ENCODE assay signal across 1 cellular context in the genomic region with DNA sequence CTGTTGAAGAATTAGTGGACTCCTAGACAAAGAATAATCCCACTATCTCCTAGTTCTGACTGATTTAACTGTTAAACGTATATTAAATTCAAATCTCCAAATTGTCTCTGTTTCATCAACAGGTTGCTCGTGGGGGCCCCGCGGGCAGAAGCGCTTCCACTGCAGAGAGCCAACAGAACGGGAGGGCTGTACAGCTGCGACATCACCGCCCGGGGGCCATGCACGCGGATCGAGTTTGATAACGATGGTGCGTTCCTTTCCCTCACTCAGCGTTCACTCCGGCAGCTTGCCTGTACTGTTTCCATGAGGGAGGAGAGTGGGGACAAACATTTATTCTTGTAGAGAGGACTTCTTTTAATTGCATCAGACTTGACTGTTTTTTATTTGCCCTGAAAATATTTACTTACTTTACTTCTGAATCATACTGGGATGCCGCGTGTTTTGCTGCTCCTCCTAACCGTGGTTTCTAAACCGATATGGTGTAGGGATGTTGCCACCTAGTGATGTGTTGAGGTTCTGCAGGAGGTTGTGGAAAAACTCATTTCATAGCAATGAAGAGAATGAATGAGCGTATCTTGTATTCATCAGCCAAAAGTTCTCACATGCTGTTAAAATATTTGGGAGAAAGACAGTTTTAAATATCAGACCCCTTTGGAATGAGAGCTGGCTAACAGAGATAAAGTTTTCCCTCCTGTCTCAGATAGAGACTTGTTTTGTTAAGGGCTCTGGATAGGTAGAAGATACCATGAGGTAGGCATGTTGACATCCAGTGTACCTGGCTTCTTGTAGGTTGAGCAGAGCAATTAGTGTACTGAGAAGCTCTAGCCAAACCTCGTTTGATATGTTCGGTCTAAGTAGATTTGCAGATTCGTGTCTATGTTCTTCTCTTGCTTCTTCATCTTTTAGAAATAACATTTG.
TF ChIP-seq lines count a peak whose summit lies in the region.

No MANE protein-coding gene starts in this region.

TF ChIP-seq in HepG2, 621 proteins besides CTCF, POLR2A, EP300 and RAD21 (continued from another document and continues in another):
- TF ChIP-seq, protein P1, sequence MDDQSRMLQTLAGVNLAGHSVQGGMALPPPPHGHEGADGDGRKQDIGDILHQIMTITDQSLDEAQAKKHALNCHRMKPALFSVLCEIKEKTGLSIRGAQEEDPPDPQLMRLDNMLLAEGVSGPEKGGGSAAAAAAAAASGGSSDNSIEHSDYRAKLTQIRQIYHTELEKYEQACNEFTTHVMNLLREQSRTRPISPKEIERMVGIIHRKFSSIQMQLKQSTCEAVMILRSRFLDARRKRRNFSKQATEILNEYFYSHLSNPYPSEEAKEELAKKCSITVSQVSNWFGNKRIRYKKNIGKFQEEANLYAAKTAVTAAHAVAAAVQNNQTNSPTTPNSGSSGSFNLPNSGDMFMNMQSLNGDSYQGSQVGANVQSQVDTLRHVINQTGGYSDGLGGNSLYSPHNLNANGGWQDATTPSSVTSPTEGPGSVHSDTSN (CRISPR knock-in tag; IDR thresholded peaks at IDR 0.05; ENCODE audit: borderline replicate concordance) = no peak
- peak; percentile 71 for TF ChIP-seq PHF21A (CRISPR knock-in tag; IDR thresholded peaks at IDR 0.05)
- peak; percentile 74; the same call in 1 of the 2 replicates for TF ChIP-seq ZNF792 (CRISPR knock-in tag; IDR thresholded peaks at IDR 0.05)
- TF ChIP-seq, protein P2, sequence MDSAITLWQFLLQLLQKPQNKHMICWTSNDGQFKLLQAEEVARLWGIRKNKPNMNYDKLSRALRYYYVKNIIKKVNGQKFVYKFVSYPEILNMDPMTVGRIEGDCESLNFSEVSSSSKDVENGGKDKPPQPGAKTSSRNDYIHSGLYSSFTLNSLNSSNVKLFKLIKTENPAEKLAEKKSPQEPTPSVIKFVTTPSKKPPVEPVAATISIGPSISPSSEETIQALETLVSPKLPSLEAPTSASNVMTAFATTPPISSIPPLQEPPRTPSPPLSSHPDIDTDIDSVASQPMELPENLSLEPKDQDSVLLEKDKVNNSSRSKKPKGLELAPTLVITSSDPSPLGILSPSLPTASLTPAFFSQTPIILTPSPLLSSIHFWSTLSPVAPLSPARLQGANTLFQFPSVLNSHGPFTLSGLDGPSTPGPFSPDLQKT (CRISPR knock-in tag; IDR thresholded peaks at IDR 0.05; ENCODE audit: borderline replicate concordance) = no peak
- peak; percentile 70; the same call in 1 of the 2 replicates for TF ChIP-seq ZNF644 (CRISPR knock-in tag; IDR thresholded peaks at IDR 0.05; ENCODE audit: low read depth)
- TF ChIP-seq, protein P3, sequence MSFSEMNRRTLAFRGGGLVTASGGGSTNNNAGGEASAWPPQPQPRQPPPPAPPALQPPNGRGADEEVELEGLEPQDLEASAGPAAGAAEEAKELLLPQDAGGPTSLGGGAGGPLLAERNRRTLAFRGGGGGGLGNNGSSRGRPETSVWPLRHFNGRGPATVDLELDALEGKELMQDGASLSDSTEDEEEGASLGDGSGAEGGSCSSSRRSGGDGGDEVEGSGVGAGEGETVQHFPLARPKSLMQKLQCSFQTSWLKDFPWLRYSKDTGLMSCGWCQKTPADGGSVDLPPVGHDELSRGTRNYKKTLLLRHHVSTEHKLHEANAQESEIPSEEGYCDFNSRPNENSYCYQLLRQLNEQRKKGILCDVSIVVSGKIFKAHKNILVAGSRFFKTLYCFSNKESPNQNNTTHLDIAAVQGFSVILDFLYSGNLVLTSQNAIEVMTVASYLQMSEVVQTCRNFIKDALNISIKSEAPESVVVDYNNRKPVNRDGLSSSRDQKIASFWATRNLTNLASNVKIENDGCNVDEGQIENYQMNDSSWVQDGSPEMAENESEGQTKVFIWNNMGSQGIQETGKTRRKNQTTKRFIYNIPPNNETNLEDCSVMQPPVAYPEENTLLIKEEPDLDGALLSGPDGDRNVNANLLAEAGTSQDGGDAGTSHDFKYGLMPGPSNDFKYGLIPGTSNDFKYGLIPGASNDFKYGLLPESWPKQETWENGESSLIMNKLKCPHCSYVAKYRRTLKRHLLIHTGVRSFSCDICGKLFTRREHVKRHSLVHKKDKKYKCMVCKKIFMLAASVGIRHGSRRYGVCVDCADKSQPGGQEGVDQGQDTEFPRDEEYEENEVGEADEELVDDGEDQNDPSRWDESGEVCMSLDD (CRISPR knock-in tag; IDR thresholded peaks at IDR 0.05; ENCODE audit: borderline replicate concordance) = no peak
- TF ChIP-seq ARID2 (CRISPR knock-in tag; IDR thresholded peaks at IDR 0.05; ENCODE audit: borderline replicate concordance) = no peak
- TF ChIP-seq, protein P4, sequence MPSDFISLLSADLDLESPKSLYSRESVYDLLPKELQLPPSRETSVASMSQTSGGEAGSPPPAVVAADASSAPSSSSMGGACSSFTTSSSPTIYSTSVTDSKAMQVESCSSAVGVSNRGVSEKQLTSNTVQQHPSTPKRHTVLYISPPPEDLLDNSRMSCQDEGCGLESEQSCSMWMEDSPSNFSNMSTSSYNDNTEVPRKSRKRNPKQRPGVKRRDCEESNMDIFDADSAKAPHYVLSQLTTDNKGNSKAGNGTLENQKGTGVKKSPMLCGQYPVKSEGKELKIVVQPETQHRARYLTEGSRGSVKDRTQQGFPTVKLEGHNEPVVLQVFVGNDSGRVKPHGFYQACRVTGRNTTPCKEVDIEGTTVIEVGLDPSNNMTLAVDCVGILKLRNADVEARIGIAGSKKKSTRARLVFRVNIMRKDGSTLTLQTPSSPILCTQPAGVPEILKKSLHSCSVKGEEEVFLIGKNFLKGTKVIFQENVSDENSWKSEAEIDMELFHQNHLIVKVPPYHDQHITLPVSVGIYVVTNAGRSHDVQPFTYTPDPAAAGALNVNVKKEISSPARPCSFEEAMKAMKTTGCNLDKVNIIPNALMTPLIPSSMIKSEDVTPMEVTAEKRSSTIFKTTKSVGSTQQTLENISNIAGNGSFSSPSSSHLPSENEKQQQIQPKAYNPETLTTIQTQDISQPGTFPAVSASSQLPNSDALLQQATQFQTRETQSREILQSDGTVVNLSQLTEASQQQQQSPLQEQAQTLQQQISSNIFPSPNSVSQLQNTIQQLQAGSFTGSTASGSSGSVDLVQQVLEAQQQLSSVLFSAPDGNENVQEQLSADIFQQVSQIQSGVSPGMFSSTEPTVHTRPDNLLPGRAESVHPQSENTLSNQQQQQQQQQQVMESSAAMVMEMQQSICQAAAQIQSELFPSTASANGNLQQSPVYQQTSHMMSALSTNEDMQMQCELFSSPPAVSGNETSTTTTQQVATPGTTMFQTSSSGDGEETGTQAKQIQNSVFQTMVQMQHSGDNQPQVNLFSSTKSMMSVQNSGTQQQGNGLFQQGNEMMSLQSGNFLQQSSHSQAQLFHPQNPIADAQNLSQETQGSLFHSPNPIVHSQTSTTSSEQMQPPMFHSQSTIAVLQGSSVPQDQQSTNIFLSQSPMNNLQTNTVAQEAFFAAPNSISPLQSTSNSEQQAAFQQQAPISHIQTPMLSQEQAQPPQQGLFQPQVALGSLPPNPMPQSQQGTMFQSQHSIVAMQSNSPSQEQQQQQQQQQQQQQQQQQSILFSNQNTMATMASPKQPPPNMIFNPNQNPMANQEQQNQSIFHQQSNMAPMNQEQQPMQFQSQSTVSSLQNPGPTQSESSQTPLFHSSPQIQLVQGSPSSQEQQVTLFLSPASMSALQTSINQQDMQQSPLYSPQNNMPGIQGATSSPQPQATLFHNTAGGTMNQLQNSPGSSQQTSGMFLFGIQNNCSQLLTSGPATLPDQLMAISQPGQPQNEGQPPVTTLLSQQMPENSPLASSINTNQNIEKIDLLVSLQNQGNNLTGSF (CRISPR knock-in tag; IDR thresholded peaks at IDR 0.05) = no peak
- 0 out of 2 replicates have a peak, but pooled peaks have one; percentile 50 for TF ChIP-seq ZFP37 (CRISPR knock-in tag; IDR thresholded peaks at IDR 0.05; ENCODE audit: borderline replicate concordance)
- TF ChIP-seq ZNF34 (CRISPR knock-in tag; IDR thresholded peaks at IDR 0.05; ENCODE audit: borderline replicate concordance) = 0 out of 2 replicates have a peak, but pooled peaks have one; percentile 26
- 0 out of 2 replicates have a peak, but pooled peaks have one; percentile 54 for TF ChIP-seq SNAPC2 (CRISPR knock-in tag; IDR thresholded peaks at IDR 0.05)
- TF ChIP-seq ZNF382 (CRISPR knock-in tag; IDR thresholded peaks at IDR 0.05; ENCODE audit: borderline replicate concordance) = no peak
- no peak for TF ChIP-seq SRSF1 (optimal IDR thresholded peaks at IDR 0.05; ENCODE audit: low read depth, low read length)
- no peak for TF ChIP-seq ZNF143 (CRISPR knock-in tag; IDR thresholded peaks at IDR 0.05)
- TF ChIP-seq ZFP36 (IDR thresholded peaks at IDR 0.05; ENCODE audit: borderline replicate concordance, low read depth, low read length, partially characterized antibody) = no peak
- 0 out of 2 replicates have a peak, but pooled peaks have one; percentile 48 for TF ChIP-seq ZNF343 (CRISPR knock-in tag; IDR thresholded peaks at IDR 0.05)
- TF ChIP-seq NCOA2 (CRISPR knock-in tag; IDR thresholded peaks at IDR 0.05) = peak; percentile 71
- TF ChIP-seq, protein P5, sequence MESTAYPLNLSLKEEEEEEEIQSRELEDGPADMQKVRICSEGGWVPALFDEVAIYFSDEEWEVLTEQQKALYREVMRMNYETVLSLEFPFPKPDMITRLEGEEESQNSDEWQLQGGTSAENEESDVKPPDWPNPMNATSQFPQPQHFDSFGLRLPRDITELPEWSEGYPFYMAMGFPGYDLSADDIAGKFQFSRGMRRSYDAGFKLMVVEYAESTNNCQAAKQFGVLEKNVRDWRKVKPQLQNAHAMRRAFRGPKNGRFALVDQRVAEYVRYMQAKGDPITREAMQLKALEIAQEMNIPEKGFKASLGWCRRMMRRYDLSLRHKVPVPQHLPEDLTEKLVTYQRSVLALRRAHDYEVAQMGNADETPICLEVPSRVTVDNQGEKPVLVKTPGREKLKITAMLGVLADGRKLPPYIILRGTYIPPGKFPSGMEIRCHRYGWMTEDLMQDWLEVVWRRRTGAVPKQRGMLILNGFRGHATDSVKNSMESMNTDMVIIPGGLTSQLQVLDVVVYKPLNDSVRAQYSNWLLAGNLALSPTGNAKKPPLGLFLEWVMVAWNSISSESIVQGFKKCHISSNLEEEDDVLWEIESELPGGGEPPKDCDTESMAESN (CRISPR knock-in tag; conservative IDR thresholded peaks at IDR 0.05) = peak; percentile 82
- no peak for TF ChIP-seq ZNF598 (CRISPR knock-in tag; IDR thresholded peaks at IDR 0.05; ENCODE audit: borderline replicate concordance)
- TF ChIP-seq TARDBP (CRISPR knock-in tag; IDR thresholded peaks at IDR 0.05) = 0 out of 2 replicates have a peak, but pooled peaks have one; percentile 52
- no peak for TF ChIP-seq TGIF2 (CRISPR knock-in tag; IDR thresholded peaks at IDR 0.05)
- TF ChIP-seq HNRNPUL1 (IDR thresholded peaks at IDR 0.05; ENCODE audit: low read depth, low read length) = no peak
- peak; percentile 89 for TF ChIP-seq SALL1 (CRISPR knock-in tag; IDR thresholded peaks at IDR 0.05)
- TF ChIP-seq, protein P6, sequence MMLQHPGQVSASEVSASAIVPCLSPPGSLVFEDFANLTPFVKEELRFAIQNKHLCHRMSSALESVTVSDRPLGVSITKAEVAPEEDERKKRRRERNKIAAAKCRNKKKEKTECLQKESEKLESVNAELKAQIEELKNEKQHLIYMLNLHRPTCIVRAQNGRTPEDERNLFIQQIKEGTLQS (CRISPR knock-in tag; IDR thresholded peaks at IDR 0.05) = no peak
- TF ChIP-seq ZNF577 (CRISPR knock-in tag; IDR thresholded peaks at IDR 0.05; ENCODE audit: borderline replicate concordance, low read depth) = no peak
- TF ChIP-seq RFXAP (CRISPR knock-in tag; IDR thresholded peaks at IDR 0.05; ENCODE audit: borderline replicate concordance) = no peak
- no peak for TF ChIP-seq ZFP90 (CRISPR knock-in tag; IDR thresholded peaks at IDR 0.05; ENCODE audit: borderline replicate concordance)
- TF ChIP-seq BCL6 (CRISPR knock-in tag; IDR thresholded peaks at IDR 0.05) = peak; percentile 68
- TF ChIP-seq, protein P7, sequence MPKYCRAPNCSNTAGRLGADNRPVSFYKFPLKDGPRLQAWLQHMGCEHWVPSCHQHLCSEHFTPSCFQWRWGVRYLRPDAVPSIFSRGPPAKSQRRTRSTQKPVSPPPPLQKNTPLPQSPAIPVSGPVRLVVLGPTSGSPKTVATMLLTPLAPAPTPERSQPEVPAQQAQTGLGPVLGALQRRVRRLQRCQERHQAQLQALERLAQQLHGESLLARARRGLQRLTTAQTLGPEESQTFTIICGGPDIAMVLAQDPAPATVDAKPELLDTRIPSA (CRISPR knock-in tag; IDR thresholded peaks at IDR 0.05; ENCODE audit: borderline replicate concordance) = no peak
- TF ChIP-seq, protein P8, sequence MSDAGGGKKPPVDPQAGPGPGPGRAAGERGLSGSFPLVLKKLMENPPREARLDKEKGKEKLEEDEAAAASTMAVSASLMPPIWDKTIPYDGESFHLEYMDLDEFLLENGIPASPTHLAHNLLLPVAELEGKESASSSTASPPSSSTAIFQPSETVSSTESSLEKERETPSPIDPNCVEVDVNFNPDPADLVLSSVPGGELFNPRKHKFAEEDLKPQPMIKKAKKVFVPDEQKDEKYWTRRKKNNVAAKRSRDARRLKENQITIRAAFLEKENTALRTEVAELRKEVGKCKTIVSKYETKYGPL (CRISPR knock-in tag; IDR thresholded peaks at IDR 0.05) = no peak; the same call in 1 of the 2 replicates
- TF ChIP-seq, protein P9, sequence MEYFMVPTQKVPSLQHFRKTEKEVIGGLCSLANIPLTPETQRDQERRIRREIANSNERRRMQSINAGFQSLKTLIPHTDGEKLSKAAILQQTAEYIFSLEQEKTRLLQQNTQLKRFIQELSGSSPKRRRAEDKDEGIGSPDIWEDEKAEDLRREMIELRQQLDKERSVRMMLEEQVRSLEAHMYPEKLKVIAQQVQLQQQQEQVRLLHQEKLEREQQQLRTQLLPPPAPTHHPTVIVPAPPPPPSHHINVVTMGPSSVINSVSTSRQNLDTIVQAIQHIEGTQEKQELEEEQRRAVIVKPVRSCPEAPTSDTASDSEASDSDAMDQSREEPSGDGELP (IDR thresholded peaks at IDR 0.05; ENCODE audit: borderline replicate concordance, low read depth) = no peak
- peak; percentile 39; the same call in 1 of the 2 replicates for TF ChIP-seq NR2F2 (IDR thresholded peaks at IDR 0.05; ENCODE audit: borderline replicate concordance, low read depth)
- TF ChIP-seq ZNF101 (CRISPR knock-in tag; IDR thresholded peaks at IDR 0.05; ENCODE audit: borderline replicate concordance, low read depth) = no peak
- TF ChIP-seq FOXO1 (CRISPR knock-in tag; IDR thresholded peaks at IDR 0.05) = peak; percentile 53; the same call in 1 of the 2 replicates
- TF ChIP-seq SMAD1 (CRISPR knock-in tag; IDR thresholded peaks at IDR 0.05; ENCODE audit: borderline replicate concordance, low read depth) = no peak
- TF ChIP-seq, protein P10, sequence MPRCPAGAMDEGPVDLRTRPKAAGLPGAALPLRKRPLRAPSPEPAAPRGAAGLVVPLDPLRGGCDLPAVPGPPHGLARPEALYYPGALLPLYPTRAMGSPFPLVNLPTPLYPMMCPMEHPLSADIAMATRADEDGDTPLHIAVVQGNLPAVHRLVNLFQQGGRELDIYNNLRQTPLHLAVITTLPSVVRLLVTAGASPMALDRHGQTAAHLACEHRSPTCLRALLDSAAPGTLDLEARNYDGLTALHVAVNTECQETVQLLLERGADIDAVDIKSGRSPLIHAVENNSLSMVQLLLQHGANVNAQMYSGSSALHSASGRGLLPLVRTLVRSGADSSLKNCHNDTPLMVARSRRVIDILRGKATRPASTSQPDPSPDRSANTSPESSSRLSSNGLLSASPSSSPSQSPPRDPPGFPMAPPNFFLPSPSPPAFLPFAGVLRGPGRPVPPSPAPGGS (CRISPR knock-in tag; IDR thresholded peaks at IDR 0.05) = no peak
- TF ChIP-seq ZNF564 (CRISPR knock-in tag; IDR thresholded peaks at IDR 0.05) = no peak
- TF ChIP-seq ZFP36L1 (CRISPR knock-in tag; IDR thresholded peaks at IDR 0.05) = no peak
- TF ChIP-seq SUZ12 (IDR thresholded peaks at IDR 0.05; ENCODE audit: low read depth, low read length) = no peak
- no peak for TF ChIP-seq MEIS2 (CRISPR knock-in tag; IDR thresholded peaks at IDR 0.05)
- TF ChIP-seq, protein P11, sequence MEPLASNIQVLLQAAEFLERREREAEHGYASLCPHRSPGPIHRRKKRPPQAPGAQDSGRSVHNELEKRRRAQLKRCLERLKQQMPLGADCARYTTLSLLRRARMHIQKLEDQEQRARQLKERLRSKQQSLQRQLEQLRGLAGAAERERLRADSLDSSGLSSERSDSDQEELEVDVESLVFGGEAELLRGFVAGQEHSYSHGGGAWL (CRISPR knock-in tag; IDR thresholded peaks at IDR 0.05) = 0 out of 2 replicates have a peak, but pooled peaks have one; percentile 38
- no peak for TF ChIP-seq PHB2 (IDR thresholded peaks at IDR 0.05; ENCODE audit: partially characterized antibody)
